ENCODE assay signal across 1 cellular context in the genomic region with DNA sequence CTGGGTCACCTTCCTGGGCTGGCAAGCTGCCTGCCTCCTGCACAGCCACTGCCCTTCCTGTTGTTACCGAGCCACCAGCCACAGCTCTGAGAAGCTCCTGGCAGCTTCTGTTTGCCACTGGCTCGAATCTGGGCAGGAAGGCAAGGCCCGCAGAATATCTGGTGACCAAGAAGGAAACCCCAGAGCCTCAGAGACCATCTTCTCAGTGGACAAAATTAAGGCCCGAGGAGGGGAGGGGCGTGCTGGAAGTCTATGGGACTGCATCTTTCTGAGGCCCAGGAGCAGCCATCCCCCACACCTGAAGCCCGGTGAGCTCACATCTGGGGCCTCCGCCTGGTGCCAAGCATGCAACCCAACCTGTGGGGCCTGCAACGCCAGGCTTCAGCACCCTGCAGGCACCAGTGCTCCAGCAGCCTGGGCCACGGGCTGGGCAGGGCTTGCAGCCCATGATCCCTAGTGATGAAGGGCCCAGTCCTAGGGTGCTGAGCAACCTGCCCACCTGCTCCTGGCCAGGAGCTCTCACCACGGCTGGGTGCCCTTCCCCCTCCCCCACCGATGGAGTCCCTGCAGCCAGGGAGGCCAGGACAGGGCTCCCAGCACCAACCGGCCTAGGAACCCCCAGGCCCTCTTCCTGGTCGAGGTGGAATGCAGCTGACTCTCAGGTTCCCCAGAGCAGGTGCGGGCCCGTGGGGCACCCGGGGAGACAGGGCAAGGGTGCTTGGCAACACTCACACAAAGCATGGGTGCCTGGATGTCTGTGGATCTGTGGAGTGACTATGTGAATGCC.
TF ChIP-seq lines count a peak whose summit lies in the region.

No MANE protein-coding gene starts in this region.

TF ChIP-seq in HepG2, 621 proteins besides CTCF, POLR2A, EP300 and RAD21 (continued from another document):
- TF ChIP-seq KLF11 (CRISPR knock-in tag; IDR thresholded peaks at IDR 0.05) (no peak), JUN (CRISPR knock-in tag; IDR thresholded peaks at IDR 0.05) (no peak), KDM5A (IDR thresholded peaks at IDR 0.05; ENCODE audit: borderline replicate concordance, low read length) (no peak; the same call in 1 of the 2 replicates), ZNF558 (CRISPR knock-in tag; IDR thresholded peaks at IDR 0.05; ENCODE audit: borderline replicate concordance) (0 out of 2 replicates have a peak, but pooled peaks have one; percentile 14), NCOA1 (CRISPR knock-in tag; IDR thresholded peaks at IDR 0.05) (0 out of 2 replicates have a peak, but pooled peaks have one; percentile 4), ZNF234 (CRISPR knock-in tag; conservative IDR thresholded peaks at IDR 0.05) (0 out of 2 replicates have a peak, but pooled peaks have one; percentile 10), WIZ (CRISPR knock-in tag; IDR thresholded peaks at IDR 0.05) (no peak), ZNF44 (CRISPR knock-in tag; IDR thresholded peaks at IDR 0.05) (0 out of 2 replicates have a peak, but pooled peaks have one; percentile 6), SMAD9 (CRISPR knock-in tag; IDR thresholded peaks at IDR 0.05) (no peak), U2AF1 (optimal IDR thresholded peaks at IDR 0.05; ENCODE audit: low read depth, low read length) (no peak), ZSCAN25 (CRISPR knock-in tag; IDR thresholded peaks at IDR 0.05) (no peak), ZNF10 (CRISPR knock-in tag; IDR thresholded peaks at IDR 0.05; ENCODE audit: borderline replicate concordance, low read depth) (no peak), ATF7-NPFF (CRISPR knock-in tag; IDR thresholded peaks at IDR 0.05; ENCODE audit: low read depth) (0 out of 2 replicates have a peak, but pooled peaks have one; percentile 0), ZIK1 (CRISPR knock-in tag; IDR thresholded peaks at IDR 0.05; ENCODE audit: borderline replicate concordance, low read depth) (0 out of 2 replicates have a peak, but pooled peaks have one; percentile 10), DR1 (CRISPR knock-in tag; IDR thresholded peaks at IDR 0.05) (0 out of 2 replicates have a peak, but pooled peaks have one; percentile 12)
- TF ChIP-seq, protein P1, sequence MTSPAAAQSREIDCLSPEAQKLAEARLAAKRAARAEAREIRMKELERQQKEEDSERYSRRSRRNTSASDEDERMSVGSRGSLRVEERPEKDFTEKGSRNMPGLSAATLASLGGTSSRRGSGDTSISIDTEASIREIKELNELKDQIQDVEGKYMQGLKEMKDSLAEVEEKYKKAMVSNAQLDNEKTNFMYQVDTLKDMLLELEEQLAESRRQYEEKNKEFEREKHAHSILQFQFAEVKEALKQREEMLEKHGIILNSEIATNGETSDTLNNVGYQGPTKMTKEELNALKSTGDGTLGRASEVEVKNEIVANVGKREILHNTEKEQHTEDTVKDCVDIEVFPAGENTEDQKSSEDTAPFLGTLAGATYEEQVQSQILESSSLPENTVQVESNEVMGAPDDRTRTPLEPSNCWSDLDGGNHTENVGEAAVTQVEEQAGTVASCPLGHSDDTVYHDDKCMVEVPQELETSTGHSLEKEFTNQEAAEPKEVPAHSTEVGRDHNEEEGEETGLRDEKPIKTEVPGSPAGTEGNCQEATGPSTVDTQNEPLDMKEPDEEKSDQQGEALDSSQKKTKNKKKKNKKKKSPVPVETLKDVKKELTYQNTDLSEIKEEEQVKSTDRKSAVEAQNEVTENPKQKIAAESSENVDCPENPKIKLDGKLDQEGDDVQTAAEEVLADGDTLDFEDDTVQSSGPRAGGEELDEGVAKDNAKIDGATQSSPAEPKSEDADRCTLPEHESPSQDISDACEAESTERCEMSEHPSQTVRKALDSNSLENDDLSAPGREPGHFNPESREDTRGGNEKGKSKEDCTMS (CRISPR knock-in tag; conservative IDR thresholded peaks at IDR 0.05), result no peak
